ENCODE assay signal across 8 cellular contexts in the genomic region with DNA sequence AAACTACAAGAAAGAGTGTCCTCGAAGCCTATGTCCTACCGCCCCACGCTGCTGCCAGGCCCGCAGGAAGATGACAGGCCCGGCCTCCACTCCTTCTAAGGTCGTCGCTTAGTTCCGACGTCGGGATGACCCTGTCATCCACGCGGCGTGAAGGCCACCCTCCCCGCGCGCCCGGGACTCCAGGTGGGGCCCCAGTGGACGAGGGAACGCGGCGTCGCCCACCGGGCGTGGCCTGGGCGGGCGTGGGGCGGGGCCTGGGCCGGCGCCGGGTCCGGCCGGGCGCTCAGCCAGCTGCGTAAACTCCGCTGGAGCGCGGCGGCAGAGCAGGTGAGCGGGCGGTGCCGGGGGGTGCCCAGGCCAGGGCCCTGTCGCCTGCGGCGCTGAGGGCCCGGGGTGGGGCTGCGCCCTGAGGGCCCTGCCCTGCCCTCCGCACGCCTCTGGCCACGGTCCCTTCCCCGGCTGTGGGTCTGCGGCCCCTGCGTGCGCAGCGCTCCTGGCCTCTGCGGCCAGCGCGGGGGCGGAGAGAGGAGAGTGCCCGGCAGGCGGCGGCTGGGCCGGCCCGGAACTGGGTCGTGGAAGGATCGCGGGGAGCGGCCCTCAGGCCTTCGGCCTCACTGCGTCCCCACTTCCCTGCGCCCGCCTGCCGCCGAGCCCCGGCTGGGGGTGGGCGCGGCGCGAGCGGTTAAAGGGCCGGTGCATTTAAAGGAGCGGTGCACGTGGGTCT. TPM values are rescaled to one million over a fixed set of nuclear protein-coding genes. Genes with fewer than 3 reads are reported as not detected.
A peak's percentile ranks its signal among the peaks of the same experiment; 100 is the strongest.
DNase-seq lines count a peak whose midpoint lies in the region; ATAC-seq lines count a peak whose summit lies in the region.

A gene (plus strand): TSS at position 294 of the 724 bp plus-strand sequence. CDS start 11,292 bp downstream, outside the sequence.

- H3K27me3 Mint-ChIP-seq in activated CD4-positive, alpha-beta memory T cell treated with anti-CD3 and anti-CD28 coated beads for 36 hours = peaks cover 23% of the 10 kb centered on the region

- POLR2A ChIA-PET in activated CD4-positive, alpha-beta memory T cell treated with anti-CD3 and anti-CD28 coated beads for 36 hours (lab: Charles Lee) = interaction anchor here (0.7 to 1.4 kb wide), 3 partner anchors 12 to 109 kb away, joined by 3 to 8 read pairs (median 5); no protein-coding TSS in a partner anchor

- no peak within 1 kb of the TSS for H3K27ac Mint-ChIP-seq in activated CD4-positive, alpha-beta memory T cell treated with anti-CD3 and anti-CD28 coated beads for 36 hours

- CTCF ChIA-PET in activated CD4-positive, alpha-beta memory T cell treated with anti-CD3 and anti-CD28 coated beads for 36 hours (lab: Charles Lee) = interaction anchor here (1.3 kb wide), 1 partner anchor 244 kb away, joined by 3 read pairs; no protein-coding TSS in a partner anchor

- peak; percentile 95 for ATAC-seq in GM18867 (IDR thresholded peaks at IDR 0.05; ENCODE audit: unreplicated experiment)
- peak; percentile 65 for ATAC-seq in HG03060 (IDR thresholded peaks at IDR 0.05; ENCODE audit: low read depth, unreplicated experiment)

- no peaks in the 10 kb centered on the region for H3K36me3 Mint-ChIP-seq in activated CD4-positive, alpha-beta memory T cell treated with anti-CD3 and anti-CD28 coated beads for 36 hours

- intact Hi-C loops in activated CD4-positive, alpha-beta memory T cell treated with anti-CD3 and anti-CD28 coated beads for 36 hours (cut with micrococcal nuclease) = loop anchor here (1.0 kb wide), 1 partner anchor 12 kb away; no protein-coding TSS in a partner anchor

- DNase-seq in AG08396 (ENCODE audit: low spot score) (peak; percentile 87), NCI-H446 treated with DMSO at 0.1 percent for 48 hours (lab: John Stamatoyannopoulos, UW) (peak; percentile 22), lung microvascular endothelial cell (ENCODE audit: low read depth in 2 of 2) (peak; percentile 46 to 66)
- DNase-seq in activated CD4-positive, alpha-beta memory T cell treated with anti-CD3 and anti-CD28 coated beads for 36 hours = peak; percentile 77
- peak; percentile 26 for DNase-seq in effector CD8-positive, alpha-beta T cell (lab: John Stamatoyannopoulos, UW)
- DNase-seq in stimulated activated CD8-positive, alpha-beta memory T cell treated with anti-CD3 and anti-CD28 coated beads, Interleukin-12 subunit alpha, Interleukin-12 subunit beta, amount 100 ng/mL, for 24 hours (ENCODE audit: extremely low read depth) = peak; percentile 25

- H3K4me1 Mint-ChIP-seq in activated CD4-positive, alpha-beta memory T cell treated with anti-CD3 and anti-CD28 coated beads for 36 hours (ENCODE audit: low read depth) = peaks cover 12% of the 10 kb centered on the region

- no peaks in the 10 kb centered on the region for H3K9me3 Mint-ChIP-seq in activated CD4-positive, alpha-beta memory T cell treated with anti-CD3 and anti-CD28 coated beads for 36 hours

- peak within 1 kb of the TSS; percentile 68 for H3K4me3 Mint-ChIP-seq in activated CD4-positive, alpha-beta memory T cell treated with anti-CD3 and anti-CD28 coated beads for 36 hours

RNA-seq across cellular contexts. Expression of the gene that starts here (rescaled TPM):
- total RNA-seq in activated CD4-positive, alpha-beta memory T cell treated with anti-CD3 and anti-CD28 coated beads for 36 hours = 1 to 10 TPM; 4.5 to 5.3 TPM
- 36.4 and 104 TPM in 2 replicates for total RNA-seq in lung microvascular endothelial cell

Comparison
In these comparisons a context has a peak if more than half of its experiments do, and no peak if none do; other contexts are left out.
1. Peak in every context shown above with its lines: DNase-seq and ATAC-seq.
2. DNase-seq: peak in every context shown above with its lines; median percentile 87 in AG08396; 77 in activated CD4-positive, alpha-beta memory T cell treated with anti-CD3 and anti-CD28 coated beads for 36 hours; 56 in lung microvascular endothelial cell; 26 in effector CD8-positive, alpha-beta T cell; 25 in stimulated activated CD8-positive, alpha-beta memory T cell treated with anti-CD3 and anti-CD28 coated beads, Interleukin-12 subunit alpha, Interleukin-12 subunit beta, amount 100 ng/mL, for 24 hours; 22 in NCI-H446 treated with DMSO at 0.1 percent for 48 hours.